ENCODE assay signal across 22 cellular contexts in the genomic region with DNA sequence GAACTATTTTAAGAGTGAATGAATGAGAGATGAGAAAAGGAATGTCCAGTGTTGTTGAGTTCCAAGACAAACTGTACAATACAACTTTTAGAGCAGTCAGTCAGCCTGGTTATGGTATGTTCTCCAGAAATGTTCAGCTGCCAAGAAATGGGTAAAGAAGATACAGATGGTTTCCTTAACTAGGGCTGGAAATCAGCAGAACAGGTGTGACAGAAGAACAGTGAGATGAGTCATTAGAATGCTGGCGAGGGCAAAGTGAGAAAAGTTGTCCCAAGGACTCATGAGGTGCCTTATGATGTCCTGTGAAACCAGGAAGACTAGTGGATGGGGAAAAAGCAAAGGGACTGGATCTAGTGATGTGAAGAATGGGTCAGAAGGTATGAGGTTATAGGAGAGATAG.
"Had no signal": no experiment of that assay in that cellular context is flagged by ENCODE, and none has a peak within 500 bp of the region (broad histone marks: within the 10 kb centered on the region; RNA-seq: fewer than 3 reads in every experiment).

No MANE protein-coding gene starts in this region.

- H3K4me1 ChIP-seq: right lobe of liver, upper lobe of right lung had no signal

- H3K36me3 ChIP-seq: cardiac muscle cell, right lobe of liver, upper lobe of right lung, WERI-Rb-1 had no signal

- H3K4me2 ChIP-seq: hepatocyte, smooth muscle cell had no signal

- H3K79me2 ChIP-seq: hepatocyte had no signal

- H3K27me3 ChIP-seq: cardiac muscle cell, hepatocyte, right lobe of liver, upper lobe of right lung had no signal

- DNase-seq: activated CD4-positive, alpha-beta T cell treated with anti-CD3 and anti-CD28 coated beads for 1 hour; activated CD8-positive, alpha-beta memory T cell treated with anti-CD3 and anti-CD28 coated beads for 24 hours; activated CD8-positive, alpha-beta memory T cell treated with anti-CD3 and anti-CD28 coated beads, Interleukin-2, amount 50 U/mL, for 4 hours; activated naive CD8-positive, alpha-beta T cell treated with anti-CD3 and anti-CD28 coated beads for 36 hours; activated T-cell treated with anti-CD3 and anti-CD28 coated beads, Interleukin-2, amount 50 U/mL, for 24 hours; amygdala; dermis blood vessel endothelial cell; effector memory CD4-positive, alpha-beta T cell; glutamatergic neuron; left cardiac atrium; nephron progenitor cell; right lobe of liver; stimulated activated CD4-positive, alpha-beta T cell treated with anti-CD3 and anti-CD28 coated beads, Interleukin-15, amount 100 ng/mL, for 24 hours; T-helper 1 cell; upper lobe of right lung; WERI-Rb-1 had no signal

- ATAC-seq: activated T-helper 17 cell treated with anti-CD3 and anti-CD28 coated beads, Interleukin-2, amount 50 U/mL, for 72 hours; esophagus mucosa; left cardiac atrium; right lobe of liver; stimulated activated memory B cell treated with anti-CD40 and anti-IgM and Interleukin-4, amounts not matched to agents 10 μg/mL and 1 μg/mL and 100 μg/mL, for 72 hours; upper lobe of right lung had no signal

- H3K9me3 ChIP-seq: right lobe of liver, upper lobe of right lung had no signal

- H3K27ac ChIP-seq: cardiac muscle cell, right lobe of liver, upper lobe of right lung, WERI-Rb-1 had no signal

- H3K4me3 ChIP-seq: cardiac muscle cell, hepatocyte, right lobe of liver, smooth muscle cell, upper lobe of right lung had no signal

- H2AFZ ChIP-seq: hepatocyte had no signal
